Comparison of ENCODE assay signal across 8 cellular contexts in genomic region chr1:52368383-52369172, GRCh38. TPM values are rescaled to one million over a fixed set of nuclear protein-coding genes. Genes with fewer than 3 reads are reported as not detected.
A peak's percentile ranks its signal among the peaks of the same experiment; 100 is the strongest.
DNase-seq lines count a peak whose midpoint lies in the region; ATAC-seq, FAIRE-seq and TF ChIP-seq lines count a peak whose summit lies in the region.

No MANE protein-coding gene starts in this region.

- peaks cover 22% of the 10 kb centered on the region for H3K4me1 Mint-ChIP-seq in endodermal cell
- peaks cover 28% of the 10 kb centered on the region for H3K4me1 Mint-ChIP-seq in stimulated activated effector memory CD8-positive, alpha-beta T cell treated with anti-CD3 and anti-CD28 coated beads, Interleukin-12 subunit alpha, Interleukin-12 subunit beta, amount 100 ng/mL, for 72 hours

- H3K27me3 ChIP-seq in endodermal cell (ENCODE audit: control insufficient read depth, insufficient read depth, low read length, poor library complexity, severe bottlenecking), result no peaks in the 10 kb centered on the region

- FAIRE-seq in urothelium cell line (lab: Jason Lieb, UNC), result no peak

- H3K4me3 Mint-ChIP-seq in endodermal cell, result peak overlapping the region; percentile 64
- peak overlapping the region; percentile 44 for H3K4me3 Mint-ChIP-seq in stimulated activated effector memory CD8-positive, alpha-beta T cell treated with anti-CD3 and anti-CD28 coated beads, Interleukin-12 subunit alpha, Interleukin-12 subunit beta, amount 100 ng/mL, for 72 hours

- no peaks in the 10 kb centered on the region for H3K9me3 ChIP-seq in endodermal cell (ENCODE audit: control insufficient read depth, low read length)

- no peak overlapping the region for H3K27ac ChIP-seq in endodermal cell (ENCODE audit: low read depth, low read length)

- WGBS in endodermal cell (ENCODE audit: insufficient coverage in 1 of 2, insufficient read length in 1 of 2), 2 experiments, result 10 to 18% methylated on average over 22 to 51 of the region's 51 CpGs

- H3K27me3 Mint-ChIP-seq in endodermal cell (ENCODE audit: insufficient read depth), result no peaks in the 10 kb centered on the region

- H3K9me3 Mint-ChIP-seq in endodermal cell, result no peaks in the 10 kb centered on the region
- H3K9me3 Mint-ChIP-seq in stimulated activated effector memory CD8-positive, alpha-beta T cell treated with anti-CD3 and anti-CD28 coated beads, Interleukin-12 subunit alpha, Interleukin-12 subunit beta, amount 100 ng/mL, for 72 hours, result no peaks in the 10 kb centered on the region

- peak overlapping the region; percentile 66 for H3K4me3 ChIP-seq in endodermal cell (ENCODE audit: low read length)

- H3K9ac ChIP-seq in endodermal cell (ENCODE audit: extremely low read depth, low read length, poor library complexity, severe bottlenecking), result peak overlapping the region; percentile 6

- no peaks in the 10 kb centered on the region for H3K4me1 ChIP-seq in endodermal cell (ENCODE audit: control insufficient read depth, insufficient read depth, low read length)

- no peak for ATAC-seq in activated CD4-positive, CD25-positive, alpha-beta regulatory T cell treated with anti-CD3 and anti-CD28 coated beads, Interleukin-2, amount 50 U/mL, for 24 hours
- ATAC-seq in stimulated activated effector memory CD8-positive, alpha-beta T cell treated with anti-CD3 and anti-CD28 coated beads, Interleukin-12 subunit alpha, Interleukin-12 subunit beta, amount 100 ng/mL, for 72 hours, result no peak

- H3K36me3 Mint-ChIP-seq in endodermal cell (ENCODE audit: low read depth), result peaks cover 23% of the 10 kb centered on the region
- H3K36me3 Mint-ChIP-seq in stimulated activated effector memory CD8-positive, alpha-beta T cell treated with anti-CD3 and anti-CD28 coated beads, Interleukin-12 subunit alpha, Interleukin-12 subunit beta, amount 100 ng/mL, for 72 hours, result peaks cover 51% of the 10 kb centered on the region

- H3K36me3 ChIP-seq in endodermal cell (ENCODE audit: control insufficient read depth, insufficient read depth, low read length), result peaks cover 33% of the 10 kb centered on the region

- peak; percentile 50 for TF ChIP-seq CTCF in endodermal cell (conservative IDR thresholded peaks at IDR 0.05)

- H3K27ac Mint-ChIP-seq in endodermal cell, result peak overlapping the region; percentile 41
- H3K27ac Mint-ChIP-seq in stimulated activated effector memory CD8-positive, alpha-beta T cell treated with anti-CD3 and anti-CD28 coated beads, Interleukin-12 subunit alpha, Interleukin-12 subunit beta, amount 100 ng/mL, for 72 hours, result no peak overlapping the region

- peak; percentile 59 for DNase-seq in activated CD4-positive, CD25-positive, alpha-beta regulatory T cell treated with anti-CD3 and anti-CD28 coated beads, Interleukin-2, amount 50 U/mL, for 72 hours
- peak; percentile 33 for DNase-seq in NCI-H460 (ENCODE audit: extremely low read depth, low read depth)
- DNase-seq in activated CD8-positive, alpha-beta memory T cell treated with anti-CD3 and anti-CD28 coated beads, Interleukin-2, amount 50 U/mL, for 4 hours, result peak; percentile 57
- DNase-seq in endodermal cell, result peak; percentile 88
- DNase-seq in middle frontal gyrus (ENCODE audit: extremely low spot score, low spot score), result peak; percentile 23
- DNase-seq in stimulated activated effector memory CD8-positive, alpha-beta T cell treated with anti-CD3 and anti-CD28 coated beads, Interleukin-12 subunit alpha, Interleukin-12 subunit beta, amount 100 ng/mL, for 72 hours (ENCODE audit: low spot score in 2 of 2), result peak; percentile 18 to 68
- no peak for DNase-seq in urothelium cell line (ENCODE audit: low spot score)

RNA-seq across cellular contexts. Expression of gene CC2D1B, which starts 2.6 kb away (rescaled TPM):
- 13.7 and 16.1 TPM in 2 replicates for total RNA-seq in NCI-H460 (2014; rRNA removed; shearing (Covaris generic))
- 35.8 and 50.9 TPM in 2 replicates for polyA plus RNA-seq in NCI-H460 (2014; cell fraction: nucleus; rRNA removed)
- 10 to 100 TPM; 32.7 to 50.1 TPM for total RNA-seq in endodermal cell
- polyA plus RNA-seq in endodermal cell (2013, experiment 1 of 2), result 18.5 TPM
- polyA plus RNA-seq in endodermal cell (2013, experiment 2 of 2), result 15.8 TPM

RNA-seq across cellular contexts. Expression of gene ORC1, which starts 35.6 kb away (rescaled TPM):
- total RNA-seq in NCI-H460 (2014; rRNA removed; shearing (Covaris generic)), result 8.3 and 8.5 TPM in 2 replicates
- polyA plus RNA-seq in NCI-H460 (2014; cell fraction: nucleus; rRNA removed), result 18.9 and 26.5 TPM in 2 replicates
- total RNA-seq in endodermal cell, result 10 to 100 TPM; 23.0 to 25.5 TPM
- 24.6 TPM for polyA plus RNA-seq in endodermal cell (2013, experiment 1 of 2)
- 22.5 TPM for polyA plus RNA-seq in endodermal cell (2013, experiment 2 of 2)

RNA-seq across cellular contexts. Expression of gene PRPF38A, which starts 35.8 kb away (rescaled TPM):
- 9.4 and 11.9 TPM in 2 replicates for total RNA-seq in NCI-H460 (2014; rRNA removed; shearing (Covaris generic))
- 13.4 and 17.2 TPM in 2 replicates for polyA plus RNA-seq in NCI-H460 (2014; cell fraction: nucleus; rRNA removed)
- 10 to 100 TPM; 72.7 to 74.3 TPM for total RNA-seq in endodermal cell
- polyA plus RNA-seq in endodermal cell (2013, experiment 1 of 2), result 47.3 TPM
- 42.2 TPM for polyA plus RNA-seq in endodermal cell (2013, experiment 2 of 2)
